Comparison of ENCODE assay signal across 8 cellular contexts in the genomic region with DNA sequence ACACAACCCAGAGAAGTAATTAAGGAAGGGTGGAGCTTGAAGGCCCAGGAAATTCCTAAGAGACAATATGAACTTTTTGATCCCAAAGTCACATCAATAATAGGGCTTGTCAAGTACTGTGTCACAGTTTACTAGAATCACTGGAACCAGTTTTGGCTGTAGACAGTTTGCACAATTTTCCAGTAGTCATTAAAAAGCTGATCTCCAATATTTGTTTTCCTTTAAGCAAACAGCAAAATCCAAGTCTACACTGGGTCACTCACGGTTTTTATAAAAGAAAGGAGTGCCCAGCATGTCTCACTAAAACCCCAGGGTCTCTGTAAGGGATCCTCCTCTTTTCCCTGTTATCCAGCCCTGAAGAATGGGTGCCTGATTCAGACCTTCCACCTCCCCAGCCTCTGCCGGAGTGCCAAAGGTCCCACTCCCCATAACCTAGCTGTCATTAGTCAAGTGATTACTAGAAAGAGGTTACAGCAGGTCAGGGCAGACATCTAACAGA. TPM values are rescaled to one million over a fixed set of nuclear protein-coding genes. Genes with fewer than 3 reads are reported as not detected.
DNase-seq lines count a peak whose midpoint lies in the region; ATAC-seq, FAIRE-seq and TF ChIP-seq lines count a peak whose summit lies in the region.

No MANE protein-coding gene starts in this region.

- peaks cover 4% of the 10 kb centered on the region for H3K36me3 ChIP-seq in ES-I3 (ENCODE audit: insufficient read depth, low read length)
- no peaks in the 10 kb centered on the region for H3K36me3 ChIP-seq in SJCRH30
- H3K36me3 ChIP-seq in psoas muscle (ENCODE audit: insufficient read depth in 1 of 2, low read depth in 1 of 2): peaks cover 3 to 30% of the 10 kb centered on the region in 2 donors

- H3K27me3 ChIP-seq in SJCRH30 (no peaks in the 10 kb centered on the region), psoas muscle (ENCODE audit: insufficient read depth in 3 of 3, low read length in 2 of 3) (no peaks in the 10 kb centered on the region)

- DNase-seq in SJCRH30 (no peak), fibroblast of mammary gland (ENCODE audit: low read depth) (no peak), psoas muscle (no peak), posterior vena cava (ENCODE audit: low spot score) (no peak), mucosa of gallbladder (ENCODE audit: low spot score) (no peak), RCC 7860 (ENCODE audit: low spot score) (no peak), islet precursor cell (no peak)

- TF ChIP-seq CTCF in fibroblast of mammary gland (conservative IDR thresholded peaks at IDR 0.05; ENCODE audit: control insufficient read depth, insufficient read depth, low read depth, low read length): no peak
- TF ChIP-seq CTCF in psoas muscle (IDR thresholded peaks at IDR 0.05): no peak

- no peak for ATAC-seq in psoas muscle

- H3K4me1 ChIP-seq in ES-I3 (ENCODE audit: insufficient read depth, low read length) (no peaks in the 10 kb centered on the region; the same call in 1 of the 2 replicates), SJCRH30 (no peaks in the 10 kb centered on the region), psoas muscle (peaks cover 7% of the 10 kb centered on the region)

- FAIRE-seq in RCC 7860 (lab: Jason Lieb, UNC): no peak

- peak overlapping the region; percentile 89 for H3K9ac ChIP-seq in ES-I3 (ENCODE audit: low read depth, low read length)

- intact Hi-C loops in psoas muscle (cut with DNase I): loop anchor here in 1 of 2 donors (5.0 kb wide), 1 partner anchor 191 kb away; no protein-coding TSS in a partner anchor
- intact Hi-C loops in posterior vena cava (cut with DNase I): no loop called here

- H3K4me3 ChIP-seq in SJCRH30 (peak overlapping the region; percentile 86), fibroblast of mammary gland (ENCODE audit: control insufficient read depth, low read depth, low read length) (peak overlapping the region; percentile 62), psoas muscle (peak overlapping the region; percentile 94)

- H3K9me3 ChIP-seq in ES-I3 (ENCODE audit: control insufficient read depth, insufficient read depth, low read length): no peaks in the 10 kb centered on the region
- no peaks in the 10 kb centered on the region for H3K9me3 ChIP-seq in SJCRH30 (replicated peaks)
- no peaks in the 10 kb centered on the region for H3K9me3 ChIP-seq in psoas muscle

- 1 to 5% (median 2%) methylated on average over 2 of the region's 2 CpGs for WGBS in psoas muscle, 3 donors

- peak overlapping the region; percentile 57 for H3K27ac ChIP-seq in SJCRH30
- H3K27ac ChIP-seq in psoas muscle: peak overlapping the region; percentile 96

RNA-seq across cellular contexts. Expression of a gene that starts 0.6 kb away (rescaled TPM):
- total RNA-seq in SJCRH30 (2014; rRNA removed; shearing (Covaris generic)): 7.5 and 9.6 TPM in 2 replicates
- total RNA-seq in psoas muscle: 10 to 100 TPM in 3 of 4 donors, 1 to 10 TPM in 1; 9.6 to 14.0 (median 13.2) TPM
- polyA plus RNA-seq in psoas muscle: 10 to 100 TPM in 1 of 3 donors, 1 to 10 TPM in 2; 3.1 to 11.2 (median 4.5) TPM
- total RNA-seq in posterior vena cava: 10 to 100 TPM; 27.9 to 35.2 TPM
- total RNA-seq in mucosa of gallbladder: 21.5 TPM

RNA-seq across cellular contexts. Expression of a gene that starts 33.5 kb away (rescaled TPM):
- 12.8 and 13.0 TPM in 2 replicates for total RNA-seq in SJCRH30 (2014; rRNA removed; shearing (Covaris generic))
- total RNA-seq in psoas muscle (1 to 10 TPM in 3 of 4 donors, under 1 TPM in 1; 0.66 to 1.8 (median 1.1) TPM), posterior vena cava (1 to 10 TPM; 3.2 to 4.3 TPM), mucosa of gallbladder (3.1 TPM)
- polyA plus RNA-seq in psoas muscle: under 1 TPM; 0.04 to 0.22 (median 0.09) TPM

RNA-seq across cellular contexts. Expression of a gene that starts 54.9 kb away (rescaled TPM):
- 38.3 and 45.5 TPM in 2 replicates for total RNA-seq in SJCRH30 (2014; rRNA removed; shearing (Covaris generic))
- total RNA-seq in psoas muscle (1 to 10 TPM; 1.6 to 3.8 (median 1.9) TPM), posterior vena cava (1 to 10 TPM; 1.7 to 2.0 TPM), mucosa of gallbladder (4.6 TPM)
- polyA plus RNA-seq in psoas muscle: 1 to 10 TPM in 2 of 3 donors, under 1 TPM in 1; 0.56 to 1.8 (median 1.5) TPM
